Comparison of ENCODE assay signal across 13 cellular contexts in the genomic region with DNA sequence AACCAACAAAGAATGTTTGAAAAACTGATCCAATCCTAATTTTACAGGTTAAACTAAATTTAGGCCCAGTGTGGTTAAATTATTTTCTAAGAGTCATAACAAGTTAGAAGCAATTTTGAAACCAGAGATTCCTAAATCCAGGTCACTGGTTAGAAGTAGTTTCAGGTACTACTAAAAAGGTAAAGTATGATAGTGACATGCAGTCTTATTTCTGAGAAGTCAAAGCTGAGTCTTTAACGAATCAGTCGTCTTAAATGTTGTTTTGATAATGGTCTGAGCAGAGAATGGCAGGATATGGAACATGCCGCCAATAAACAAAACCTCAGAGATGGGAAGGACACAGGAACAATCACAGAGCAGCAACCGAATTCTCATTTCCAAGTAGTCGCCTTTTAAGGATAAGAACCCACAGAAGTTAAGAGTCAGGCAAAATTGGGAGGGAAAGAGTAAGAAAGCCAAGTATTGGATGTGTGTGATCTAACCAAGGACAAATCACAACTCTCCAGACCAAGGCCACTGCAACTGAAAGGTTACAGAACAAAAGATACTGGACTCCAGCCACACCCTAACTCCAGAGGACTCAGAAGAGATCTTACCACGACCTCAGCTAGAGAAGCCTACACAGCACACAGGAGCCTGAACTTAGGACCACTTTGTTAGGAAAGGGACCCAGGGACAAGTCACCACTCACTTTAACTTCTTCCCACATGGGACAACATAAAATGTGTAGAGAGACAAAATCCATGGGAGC. TPM values are rescaled to one million over a fixed set of nuclear protein-coding genes. Genes with fewer than 3 reads are reported as not detected.
DNase-seq lines count a peak whose midpoint lies in the region; ATAC-seq and TF ChIP-seq lines count a peak whose summit lies in the region.
"Had no signal": no experiment of that assay in that cellular context is flagged by ENCODE, and none has a peak within 500 bp of the region (broad histone marks: within the 10 kb centered on the region; RNA-seq: fewer than 3 reads in every experiment).

No MANE protein-coding gene starts in this region.

- H3K27me3 ChIP-seq in layer of hippocampus (ENCODE audit: control insufficient read depth, insufficient read depth, low read length) = no peaks in the 10 kb centered on the region
- no peaks in the 10 kb centered on the region for H3K27me3 ChIP-seq in thyroid gland
- no peaks in the 10 kb centered on the region for H3K27me3 ChIP-seq in H7 (ENCODE audit: control insufficient read depth, insufficient read depth, low read length)
- H3K27me3 ChIP-seq: dorsolateral prefrontal cortex had no signal

- no peaks in the 10 kb centered on the region for H3K27me3 Mint-ChIP-seq in activated naive CD8-positive, alpha-beta T cell treated with anti-CD3 and anti-CD28 coated beads for 36 hours

- no peak for TF ChIP-seq CTCF in thyroid gland (IDR thresholded peaks at IDR 0.05)

- DNase-seq in Right ventricle myocardium superior (no peak), Right ventricle myocardium inferior (ENCODE audit: missing footprints) (no peak), thyroid gland (no peak), H7 (no peak), SW480 (ENCODE audit: low spot score) (no peak), germinal center (ENCODE audit: low spot score) (no peak)
- DNase-seq in activated naive CD8-positive, alpha-beta T cell treated with anti-CD3 and anti-CD28 coated beads for 36 hours = no peak
- DNase-seq: activated CD8-positive, alpha-beta memory T cell treated with anti-CD3 and anti-CD28 coated beads, Interleukin-2, amount 50 U/mL, for 4 hours; anterior cingulate cortex; dorsolateral prefrontal cortex; mammary epithelial cell; SHP77 treated with DMSO at 0.1 percent for 48 hours had no signal

- peaks cover 37 to 47% of the 10 kb centered on the region in 2 donors for H3K4me1 ChIP-seq in thyroid gland

- ATAC-seq in Right ventricle myocardium superior (ENCODE audit: poor library complexity) = peak; percentile 48
- ATAC-seq in Right ventricle myocardium inferior = no peak

- H3K27ac ChIP-seq in layer of hippocampus (ENCODE audit: low read depth, low read length) (peak overlapping the region; percentile 7), thyroid gland (peak overlapping the region in 2 of 3 donors; percentile 9 to 59)

- intact Hi-C loops in Right ventricle myocardium superior (cut with DNase I) = no loop called here
- intact Hi-C loops in Right ventricle myocardium inferior (cut with DNase I) = loop anchor here (2.0 to 5.0 kb wide), 2 partner anchors 17 to 43 kb away; no protein-coding TSS in a partner anchor
- intact Hi-C loops in thyroid gland (cut with DNase I) = no loop called here

- no peak overlapping the region for H3K4me3 ChIP-seq in thyroid gland (replicated peaks in 1 of 3)
- H3K4me3 ChIP-seq in H7 (ENCODE audit: insufficient read depth, low read depth, low read length) = no peak overlapping the region
- H3K4me3 ChIP-seq: dorsolateral prefrontal cortex had no signal

- H3K27ac Mint-ChIP-seq in activated naive CD8-positive, alpha-beta T cell treated with anti-CD3 and anti-CD28 coated beads for 36 hours = peak overlapping the region; percentile 81

- H3K9me3 Mint-ChIP-seq in activated naive CD8-positive, alpha-beta T cell treated with anti-CD3 and anti-CD28 coated beads for 36 hours = peaks cover 20% of the 10 kb centered on the region

- H3K4me3 Mint-ChIP-seq in activated naive CD8-positive, alpha-beta T cell treated with anti-CD3 and anti-CD28 coated beads for 36 hours = no peak overlapping the region

- no peak for TF ChIP-seq POLR2A in thyroid gland (IDR thresholded peaks at IDR 0.05)

- WGBS in thyroid gland, 2 donors = 76 to 83% methylated on average over 6 of the region's 6 CpGs

- no peaks in the 10 kb centered on the region for H3K9me3 ChIP-seq in thyroid gland

- H3K36me3 ChIP-seq in thyroid gland (peaks cover 23 to 27% of the 10 kb centered on the region in 2 donors), H7 (replicated peaks; ENCODE audit: control insufficient read depth, insufficient read depth, low read length) (peaks cover 16% of the 10 kb centered on the region)

- H3K36me3 Mint-ChIP-seq in activated naive CD8-positive, alpha-beta T cell treated with anti-CD3 and anti-CD28 coated beads for 36 hours = peaks cover 85% of the 10 kb centered on the region

- peaks cover 65% of the 10 kb centered on the region for H3K4me1 Mint-ChIP-seq in activated naive CD8-positive, alpha-beta T cell treated with anti-CD3 and anti-CD28 coated beads for 36 hours

RNA-seq across cellular contexts. Expression of gene TMEM243, which starts 19.7 kb away (rescaled TPM):
- total RNA-seq in Right ventricle myocardium superior (4.8 TPM), Right ventricle myocardium inferior (5.9 TPM), thyroid gland (100 to 1,000 TPM; 122 to 142 (median 133) TPM)
- 10 to 100 TPM; 86.3 to 94.9 TPM for total RNA-seq in activated naive CD8-positive, alpha-beta T cell treated with anti-CD3 and anti-CD28 coated beads for 36 hours
- 25.9 and 28.9 TPM in 2 replicates for total RNA-seq in H7 (2014; rRNA removed; shearing (Covaris generic))

RNA-seq across cellular contexts. Expression of gene DMTF1, which starts 47.6 kb away (rescaled TPM):
- total RNA-seq in Right ventricle myocardium superior (26.8 TPM), Right ventricle myocardium inferior (22.1 TPM), thyroid gland (100 to 1,000 TPM; 125 to 174 (median 146) TPM)
- 10 to 100 TPM; 57.1 to 59.9 TPM for total RNA-seq in activated naive CD8-positive, alpha-beta T cell treated with anti-CD3 and anti-CD28 coated beads for 36 hours
- total RNA-seq in H7 (2014; rRNA removed; shearing (Covaris generic)) = 70.7 and 74.4 TPM in 2 replicates
